Comparison of ENCODE assay signal across 8 cellular contexts in the genomic region with DNA sequence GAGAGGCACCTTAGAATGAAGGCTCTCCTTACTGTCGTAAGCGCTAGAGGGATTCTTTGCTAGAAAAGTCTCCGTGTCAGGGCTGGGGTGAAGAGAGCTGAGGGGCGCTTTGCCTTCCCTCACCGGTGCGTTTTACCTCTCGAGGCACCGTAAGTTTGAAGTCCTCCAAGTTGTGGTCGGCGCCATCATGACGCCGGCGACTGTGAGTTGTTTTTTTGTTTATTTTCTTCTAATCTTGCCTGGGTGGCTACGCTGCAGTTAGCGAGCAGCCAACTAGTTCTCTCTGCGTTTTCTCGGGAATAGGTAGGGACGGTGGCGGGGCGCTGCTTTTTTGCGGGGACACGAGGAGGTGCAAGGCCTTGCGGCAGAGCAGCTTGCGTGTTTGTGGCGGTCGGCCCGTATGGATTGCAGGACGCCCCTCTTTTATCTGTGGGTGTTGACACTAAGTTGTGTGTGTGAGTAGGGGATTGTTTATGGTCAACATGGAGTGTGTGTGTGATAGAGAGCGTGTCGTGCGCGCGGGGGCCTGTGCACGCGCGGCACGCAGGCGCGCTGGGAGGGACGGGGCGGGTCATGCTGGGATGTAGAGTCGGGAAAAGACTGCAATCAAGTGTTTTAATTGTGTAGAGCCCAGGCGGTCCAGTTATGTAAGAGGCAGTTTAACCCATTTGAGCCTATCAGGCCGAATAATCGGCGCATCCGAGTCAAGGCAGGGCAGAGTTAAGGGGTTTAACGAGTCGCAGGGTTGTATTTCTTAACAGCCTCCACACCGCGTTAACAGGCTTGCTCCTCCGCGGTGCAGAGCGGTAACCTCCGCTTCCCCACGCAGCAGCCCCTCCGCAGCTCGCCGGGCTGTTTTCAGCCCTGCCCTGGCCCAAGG. TPM values are rescaled to one million over a fixed set of nuclear protein-coding genes. Genes with fewer than 3 reads are reported as not detected.
DNase-seq lines count a peak whose midpoint lies in the region; ATAC-seq and TF ChIP-seq lines count a peak whose summit lies in the region.

No MANE protein-coding gene starts in this region.

- no peaks in the 10 kb centered on the region for H3K36me3 ChIP-seq in adrenal gland (replicated peaks in 1 of 2)
- no peaks in the 10 kb centered on the region for H3K36me3 ChIP-seq in cardiac muscle cell

- intact Hi-C loops in adrenal gland (cut with DNase I), result no loop called here

- no peaks in the 10 kb centered on the region for H3K27me3 ChIP-seq in adrenal gland
- H3K27me3 ChIP-seq in cardiac muscle cell, result peaks cover 53% of the 10 kb centered on the region

- TF ChIP-seq POLR2A in adrenal gland (IDR thresholded peaks at IDR 0.05), result peak in 1 of 2 donors; percentile 40

- peak; percentile 6 for ATAC-seq in HG03571 (IDR thresholded peaks at IDR 0.05; ENCODE audit: unreplicated experiment)
- ATAC-seq in HG03565 (IDR thresholded peaks at IDR 0.05; ENCODE audit: unreplicated experiment), result no peak

- WGBS in adrenal gland, 4 donors, result 0 to 2% (median 1%) methylated on average over 56 to 59 of the region's 59 CpGs

- DNase-seq in stimulated activated CD4-positive, alpha-beta T cell treated with anti-CD3 and anti-CD28 coated beads, Interleukin-1b, Interleukin-23, amount 100 ng/mL, for 48 hours, result peak; percentile 10
- DNase-seq in stimulated activated CD4-positive, alpha-beta T cell treated with anti-CD3 and anti-CD28 coated beads, Interleukin-4, amount 100 ng/mL, for 24 hours, result no peak
- peak; percentile 73 for DNase-seq in NCI-H774 (lab: John Stamatoyannopoulos, UW)
- peak; percentile 31 to 87 (median 65) for DNase-seq in adrenal gland
- peak; percentile 66 to 82 for DNase-seq in cardiac muscle cell (ENCODE audit: low read depth in 1 of 2, low spot score in 1 of 2)
- DNase-seq in non-pigmented ciliary epithelial cell (ENCODE audit: low read depth), result peak; percentile 36

- H3K4me3 ChIP-seq in adrenal gland (peak overlapping the region; percentile 36 to 87 (median 61)), cardiac muscle cell (peak overlapping the region; percentile 94)

- H3K27ac ChIP-seq in adrenal gland (peak overlapping the region in 4 of 5 donors; percentile 53 to 90 (median 72)), cardiac muscle cell (peak overlapping the region; percentile 70)

- TF ChIP-seq CTCF in adrenal gland (IDR thresholded peaks at IDR 0.05) (no peak), cardiac muscle cell (IDR thresholded peaks at IDR 0.05; ENCODE audit: low read depth, low read length) (no peak)

- H3K9me3 ChIP-seq in adrenal gland (replicated peaks in 1 of 3) (no peaks in the 10 kb centered on the region), cardiac muscle cell (ENCODE audit: low read depth) (no peaks in the 10 kb centered on the region)

- H3K4me1 ChIP-seq in adrenal gland (replicated peaks in 1 of 2), result no peaks in the 10 kb centered on the region
- H3K4me1 ChIP-seq in cardiac muscle cell (ENCODE audit: low read depth), result no peaks in the 10 kb centered on the region

RNA-seq across cellular contexts. Expression of gene NEGR1, which starts 1.1 kb away (rescaled TPM):
- total RNA-seq in adrenal gland (1 to 10 TPM; 1.1 to 7.4 (median 4.4) TPM), cardiac muscle cell (0.06 and 0.28 TPM in 2 replicates)
- polyA plus RNA-seq in adrenal gland (1 to 10 TPM; 2.2 to 6.2 (median 2.5) TPM), cardiac muscle cell (0.20 and 0.35 TPM in 2 replicates)
